20 cellular contexts compared by ENCODE assay signal in the genomic region with DNA sequence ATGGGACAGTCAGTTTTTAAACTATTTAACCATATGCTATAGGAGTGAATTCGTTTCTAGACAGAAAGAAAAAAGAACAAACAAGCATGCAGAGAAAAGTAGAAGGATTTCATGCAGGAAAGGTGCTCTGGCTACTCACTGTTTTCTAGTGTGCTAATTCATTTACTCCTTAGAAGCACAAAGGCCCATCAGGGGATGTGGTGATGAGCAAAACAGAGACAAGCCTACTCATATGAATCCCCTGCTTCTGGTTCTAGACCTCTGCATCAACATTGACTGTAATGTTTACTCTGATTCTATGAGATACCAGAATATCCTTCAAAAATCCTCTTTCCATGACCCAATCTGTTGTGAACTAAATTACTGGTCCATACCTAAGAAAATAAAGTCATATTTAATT.
DNase-seq lines count a peak whose midpoint lies in the region; ATAC-seq, FAIRE-seq and TF ChIP-seq lines count a peak whose summit lies in the region.
"Had no signal": no experiment of that assay in that cellular context is flagged by ENCODE, and none has a peak within 500 bp of the region (broad histone marks: within the 10 kb centered on the region; RNA-seq: fewer than 3 reads in every experiment).

No MANE protein-coding gene starts in this region.

- H3F3A ChIP-seq in smooth muscle cell (ENCODE audit: low read depth) = no peaks in the 10 kb centered on the region

- 57% methylated on average over 1 of the region's 1 CpG for WGBS in smooth muscle cell (ENCODE audit: low lambda C conversion rate)
- 15 to 41% (median 30%) methylated on average over 1 of the region's 1 CpG for WGBS in small intestine, 3 donors

- peaks cover 7% of the 10 kb centered on the region for H3K4me1 Mint-ChIP-seq in WTC11
- H3K4me1 Mint-ChIP-seq: B cell had no signal

- H4K20me1 ChIP-seq in smooth muscle cell (ENCODE audit: low read depth) = no peaks in the 10 kb centered on the region
- H4K20me1 ChIP-seq: BLaER1 treated with 17β-estradiol and CSF1 and Interleukin-3, amounts not matched to agents 10 nM and 100 nM had no signal

- H3K27me3 ChIP-seq in smooth muscle cell (ENCODE audit: low read depth) = no peaks in the 10 kb centered on the region
- no peaks in the 10 kb centered on the region for H3K27me3 ChIP-seq in small intestine (ENCODE audit: control insufficient read depth in 2 of 2, insufficient read depth in 2 of 2, low read length in 2 of 2)
- H3K27me3 ChIP-seq: BLaER1 treated with 17β-estradiol and CSF1 and Interleukin-3, amounts not matched to agents 10 nM and 100 nM had no signal

- peaks cover 44% of the 10 kb centered on the region for H3K36me3 Mint-ChIP-seq in WTC11
- H3K36me3 Mint-ChIP-seq: CD8-positive, alpha-beta T cell had no signal

- no peak overlapping the region for H3K27ac ChIP-seq in smooth muscle cell (ENCODE audit: low read depth)
- no peak overlapping the region for H3K27ac ChIP-seq in small intestine (ENCODE audit: low read depth in 1 of 2, low read length in 1 of 2)
- H3K27ac ChIP-seq: 22Rv1; A549; BLaER1 treated with 17β-estradiol and CSF1 and Interleukin-3, amounts not matched to agents 10 nM and 100 nM; C4-2B had no signal

- H3K79me2 ChIP-seq in smooth muscle cell (ENCODE audit: low read depth) = no peaks in the 10 kb centered on the region

- no peak overlapping the region for H3K4me3 Mint-ChIP-seq in WTC11
- H3K4me3 Mint-ChIP-seq: B cell; CD4-positive, alpha-beta T cell; CD8-positive, alpha-beta T cell had no signal

- TF ChIP-seq CTCF in WTC11 (IDR thresholded peaks at IDR 0.05) = no peak
- no peak for TF ChIP-seq CTCF in smooth muscle cell (IDR thresholded peaks at IDR 0.05; ENCODE audit: borderline replicate concordance, insufficient read depth, poor library complexity, severe bottlenecking)

- H3K9me3 Mint-ChIP-seq in WTC11 = peaks cover 41% of the 10 kb centered on the region

- no peak overlapping the region for H3K4me3 ChIP-seq in smooth muscle cell
- H3K4me3 ChIP-seq in small intestine (ENCODE audit: low read depth in 1 of 2, low read length in 2 of 2) = no peak overlapping the region
- H3K4me3 ChIP-seq: A549; BLaER1 treated with 17β-estradiol and CSF1 and Interleukin-3, amounts not matched to agents 10 nM and 100 nM had no signal

- FAIRE-seq in small intestine (lab: Jason Lieb, UNC) = no peak
- FAIRE-seq: A549, D721Med, GM12891, GM19239 had no signal

- peak overlapping the region; percentile 80 for H2AFZ ChIP-seq in smooth muscle cell (ENCODE audit: low read depth)

- no peaks in the 10 kb centered on the region for H3K9me3 ChIP-seq in smooth muscle cell (replicated peaks; ENCODE audit: low read depth)
- H3K9me3 ChIP-seq in small intestine (ENCODE audit: control insufficient read depth, low read depth) = peaks cover 2% of the 10 kb centered on the region
- H3K9me3 ChIP-seq: Caco-2 had no signal

- no peak overlapping the region for H3K27ac Mint-ChIP-seq in WTC11
- H3K27ac Mint-ChIP-seq: B cell; CD4-positive, alpha-beta T cell; CD8-positive, alpha-beta T cell had no signal

- no peak for DNase-seq in WTC11 (ENCODE audit: low spot score)
- DNase-seq in smooth muscle cell (lab: John Stamatoyannopoulos, UW; ENCODE audit: unreplicated experiment) = no peak
- no peak for DNase-seq in small intestine
- DNase-seq: AML-193; Caco-2; Calu3; CD4-positive, alpha-beta T cell; CD8-positive, alpha-beta T cell; DMS79 treated with DMSO at 0.1 percent for 48 hours; GF-D8 had no signal

- no peaks in the 10 kb centered on the region for H3K36me3 ChIP-seq in smooth muscle cell (ENCODE audit: low read depth)
- no peaks in the 10 kb centered on the region for H3K36me3 ChIP-seq in small intestine (ENCODE audit: control insufficient read depth in 2 of 2, insufficient read depth in 2 of 2, low read length in 2 of 2)
- H3K36me3 ChIP-seq: BLaER1 treated with 17β-estradiol and CSF1 and Interleukin-3, amounts not matched to agents 10 nM and 100 nM had no signal

- ATAC-seq in HG02610 (IDR thresholded peaks at IDR 0.05; ENCODE audit: unreplicated experiment) (peak; percentile 74), WTC11 (peak; percentile 65), HG02642 (IDR thresholded peaks at IDR 0.05; ENCODE audit: poor library complexity, unreplicated experiment) (no peak)
- ATAC-seq: A549; CD8-positive, alpha-beta T cell had no signal

- H3K4me1 ChIP-seq in smooth muscle cell (ENCODE audit: low read depth) (no peaks in the 10 kb centered on the region), small intestine (ENCODE audit: control insufficient read depth in 2 of 2, insufficient read depth in 1 of 2, low read depth in 1 of 2, low read length in 1 of 2) (no peaks in the 10 kb centered on the region)
- H3K4me1 ChIP-seq: A549; BLaER1 treated with 17β-estradiol and CSF1 and Interleukin-3, amounts not matched to agents 10 nM and 100 nM; Caco-2 had no signal

- CTCF ChIA-PET in WTC11 (lab: Charles Lee) = no interaction called here

- no peak overlapping the region for H3K9ac ChIP-seq in smooth muscle cell (ENCODE audit: low read depth)
- H3K9ac ChIP-seq: BLaER1 treated with 17β-estradiol and CSF1 and Interleukin-3, amounts not matched to agents 10 nM and 100 nM had no signal

- H3K4me2 ChIP-seq in smooth muscle cell = no peak overlapping the region
- H3K4me2 ChIP-seq: A549; BLaER1 treated with 17β-estradiol and CSF1 and Interleukin-3, amounts not matched to agents 10 nM and 100 nM had no signal

- peaks cover 2% of the 10 kb centered on the region; the same call in 1 of the 2 replicates for H3K27me3 Mint-ChIP-seq in WTC11 (ENCODE audit: low read depth)
- H3K27me3 Mint-ChIP-seq: B cell; CD4-positive, alpha-beta T cell had no signal

- POLR2A ChIA-PET in WTC11 (lab: Charles Lee) = no interaction called here

TF ChIP-seq in WTC11, 78 proteins besides CTCF, POLR2A, EP300 and RAD21:
- TF ChIP-seq, protein P1, sequence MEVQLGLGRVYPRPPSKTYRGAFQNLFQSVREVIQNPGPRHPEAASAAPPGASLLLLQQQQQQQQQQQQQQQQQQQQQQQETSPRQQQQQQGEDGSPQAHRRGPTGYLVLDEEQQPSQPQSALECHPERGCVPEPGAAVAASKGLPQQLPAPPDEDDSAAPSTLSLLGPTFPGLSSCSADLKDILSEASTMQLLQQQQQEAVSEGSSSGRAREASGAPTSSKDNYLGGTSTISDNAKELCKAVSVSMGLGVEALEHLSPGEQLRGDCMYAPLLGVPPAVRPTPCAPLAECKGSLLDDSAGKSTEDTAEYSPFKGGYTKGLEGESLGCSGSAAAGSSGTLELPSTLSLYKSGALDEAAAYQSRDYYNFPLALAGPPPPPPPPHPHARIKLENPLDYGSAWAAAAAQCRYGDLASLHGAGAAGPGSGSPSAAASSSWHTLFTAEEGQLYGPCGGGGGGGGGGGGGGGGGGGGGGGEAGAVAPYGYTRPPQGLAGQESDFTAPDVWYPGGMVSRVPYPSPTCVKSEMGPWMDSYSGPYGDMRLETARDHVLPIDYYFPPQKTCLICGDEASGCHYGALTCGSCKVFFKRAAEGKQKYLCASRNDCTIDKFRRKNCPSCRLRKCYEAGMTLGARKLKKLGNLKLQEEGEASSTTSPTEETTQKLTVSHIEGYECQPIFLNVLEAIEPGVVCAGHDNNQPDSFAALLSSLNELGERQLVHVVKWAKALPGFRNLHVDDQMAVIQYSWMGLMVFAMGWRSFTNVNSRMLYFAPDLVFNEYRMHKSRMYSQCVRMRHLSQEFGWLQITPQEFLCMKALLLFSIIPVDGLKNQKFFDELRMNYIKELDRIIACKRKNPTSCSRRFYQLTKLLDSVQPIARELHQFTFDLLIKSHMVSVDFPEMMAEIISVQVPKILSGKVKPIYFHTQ (CRISPR knock-in tag; IDR thresholded peaks at IDR 0.05) = no peak
- TF ChIP-seq GABPB1 (CRISPR knock-in tag; IDR thresholded peaks at IDR 0.05) (no peak), PRRX2 (CRISPR knock-in tag; IDR thresholded peaks at IDR 0.05) (no peak), OVOL2 (CRISPR knock-in tag; IDR thresholded peaks at IDR 0.05; ENCODE audit: borderline replicate concordance) (no peak), JAZF1 (CRISPR knock-in tag; IDR thresholded peaks at IDR 0.05) (no peak), ESRRA (CRISPR knock-in tag; IDR thresholded peaks at IDR 0.05; ENCODE audit: borderline replicate concordance) (no peak), ZNF317 (CRISPR knock-in tag; IDR thresholded peaks at IDR 0.05; ENCODE audit: borderline replicate concordance, low read depth) (no peak), ZBTB21 (CRISPR knock-in tag; IDR thresholded peaks at IDR 0.05; ENCODE audit: borderline replicate concordance) (no peak), GRHL2 (CRISPR knock-in tag; IDR thresholded peaks at IDR 0.05; ENCODE audit: insufficient replicate concordance, severe bottlenecking) (no peak), SMAD4 (CRISPR knock-in tag; IDR thresholded peaks at IDR 0.05) (no peak), KAT7 (CRISPR knock-in tag; IDR thresholded peaks at IDR 0.05; ENCODE audit: borderline replicate concordance) (no peak), FOXP1 (CRISPR knock-in tag; IDR thresholded peaks at IDR 0.05; ENCODE audit: borderline replicate concordance) (no peak)
- TF ChIP-seq, protein P2, sequence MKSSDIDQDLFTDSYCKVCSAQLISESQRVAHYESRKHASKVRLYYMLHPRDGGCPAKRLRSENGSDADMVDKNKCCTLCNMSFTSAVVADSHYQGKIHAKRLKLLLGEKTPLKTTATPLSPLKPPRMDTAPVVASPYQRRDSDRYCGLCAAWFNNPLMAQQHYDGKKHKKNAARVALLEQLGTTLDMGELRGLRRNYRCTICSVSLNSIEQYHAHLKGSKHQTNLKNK (CRISPR knock-in tag; IDR thresholded peaks at IDR 0.05) = no peak
- TF ChIP-seq, protein P3, sequence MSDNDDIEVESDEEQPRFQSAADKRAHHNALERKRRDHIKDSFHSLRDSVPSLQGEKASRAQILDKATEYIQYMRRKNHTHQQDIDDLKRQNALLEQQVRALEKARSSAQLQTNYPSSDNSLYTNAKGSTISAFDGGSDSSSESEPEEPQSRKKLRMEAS (CRISPR knock-in tag; IDR thresholded peaks at IDR 0.05) = no peak
